21 cellular contexts compared by ENCODE assay signal in genomic region chr7:158125721-158126120, GRCh38.
"Had no signal": no experiment of that assay in that cellular context is flagged by ENCODE, and none has a peak within 500 bp of the region (broad histone marks: within the 10 kb centered on the region; RNA-seq: fewer than 3 reads in every experiment).

No MANE protein-coding gene starts in this region.

- DNase-seq: effector memory CD4-positive, alpha-beta T cell; heart left ventricle; hippocampal formation; lower lobe of right lung; midbrain; occipital lobe; retina; stimulated activated CD4-positive, alpha-beta T cell treated with anti-CD3 and anti-CD28 coated beads, Interleukin-4, amount 100 ng/mL, for 1 hour; stimulated activated CD8-positive, alpha-beta memory T cell treated with anti-CD3 and anti-CD28 coated beads, Interleukin-4, amount 100 ng/mL, for 48 hours; stimulated activated naive CD8-positive, alpha-beta T cell treated with anti-CD3 and anti-CD28 coated beads, Interleukin-15, Interleukin-2, amounts not matched to agents 100 U/mL and 50 U/mL, for 24 hours; upper lobe of left lung had no signal

- H3K27me3 ChIP-seq: heart left ventricle, left lung, tibial artery, upper lobe of left lung, vagina had no signal

- H3K27me3 Mint-ChIP-seq: memory B cell; natural killer cell treated with Interleukin-12 subunit alpha and Interleukin-12 subunit beta and Interleukin-15 and Interleukin-18, amount 100 ng/mL, for 72 hours had no signal

- H3K4me3 ChIP-seq: left lung, lower lobe of right lung, psoas muscle, smooth muscle cell, tibial artery, upper lobe of left lung, vagina had no signal

- H3K9me3 ChIP-seq: lower lobe of right lung, psoas muscle, vagina had no signal

- H3K27ac Mint-ChIP-seq: memory B cell; natural killer cell treated with Interleukin-12 subunit alpha and Interleukin-12 subunit beta and Interleukin-15 and Interleukin-18, amount 100 ng/mL, for 72 hours; stimulated activated effector memory CD8-positive, alpha-beta T cell treated with anti-CD3 and anti-CD28 coated beads, Interleukin-12 subunit alpha, Interleukin-12 subunit beta, amount 100 ng/mL, for 72 hours had no signal

- H3K4me1 Mint-ChIP-seq: memory B cell; stimulated activated effector memory CD8-positive, alpha-beta T cell treated with anti-CD3 and anti-CD28 coated beads, Interleukin-12 subunit alpha, Interleukin-12 subunit beta, amount 100 ng/mL, for 72 hours had no signal

- H3K4me3 Mint-ChIP-seq: memory B cell; natural killer cell treated with Interleukin-12 subunit alpha and Interleukin-12 subunit beta and Interleukin-15 and Interleukin-18, amount 100 ng/mL, for 72 hours; stimulated activated effector memory CD8-positive, alpha-beta T cell treated with anti-CD3 and anti-CD28 coated beads, Interleukin-12 subunit alpha, Interleukin-12 subunit beta, amount 100 ng/mL, for 72 hours had no signal

- H3K4me2 ChIP-seq: smooth muscle cell had no signal

- H3K4me1 ChIP-seq: heart left ventricle, left lung, lower lobe of right lung, parathyroid adenoma, psoas muscle, tibial artery, upper lobe of left lung, vagina had no signal

- H2AFZ ChIP-seq: parathyroid adenoma had no signal

- H3K36me3 ChIP-seq: heart left ventricle, left lung, lower lobe of right lung, tibial artery, upper lobe of left lung, vagina had no signal

- H3K79me2 ChIP-seq: parathyroid adenoma had no signal

- ATAC-seq: esophagus mucosa; heart left ventricle; left lung; lower lobe of right lung; natural killer cell treated with Interleukin-12 subunit alpha and Interleukin-12 subunit beta and Interleukin-15 and Interleukin-18, amount 100 ng/mL, for 72 hours; psoas muscle; stimulated activated effector memory CD8-positive, alpha-beta T cell treated with anti-CD3 and anti-CD28 coated beads, Interleukin-12 subunit alpha, Interleukin-12 subunit beta, amount 100 ng/mL, for 72 hours; stimulated activated naive CD8-positive, alpha-beta T cell treated with anti-CD3 and anti-CD28 coated beads, Interleukin-15, Interleukin-2, amounts not matched to agents 100 U/mL and 50 U/mL, for 24 hours had no signal

- H3K36me3 Mint-ChIP-seq: memory B cell; natural killer cell treated with Interleukin-12 subunit alpha and Interleukin-12 subunit beta and Interleukin-15 and Interleukin-18, amount 100 ng/mL, for 72 hours; stimulated activated effector memory CD8-positive, alpha-beta T cell treated with anti-CD3 and anti-CD28 coated beads, Interleukin-12 subunit alpha, Interleukin-12 subunit beta, amount 100 ng/mL, for 72 hours had no signal

- H3K27ac ChIP-seq: heart left ventricle, left lung, lower lobe of right lung, parathyroid adenoma, psoas muscle, tibial artery, upper lobe of left lung, vagina had no signal

- H3K9me3 Mint-ChIP-seq: natural killer cell treated with Interleukin-12 subunit alpha and Interleukin-12 subunit beta and Interleukin-15 and Interleukin-18, amount 100 ng/mL, for 72 hours had no signal
